1 cellular context compared by ENCODE assay signal in genomic region chr6:4128072-4128471, GRCh38.
TF ChIP-seq lines count a peak whose summit lies in the region.

No MANE protein-coding gene starts in this region.

TF ChIP-seq in endothelial cell of umbilical vein, 7 proteins besides CTCF, POLR2A, EP300 and RAD21:
- no peak for TF ChIP-seq POLR2AphosphoS5 (IDR thresholded peaks at IDR 0.05; ENCODE audit: insufficient read depth, low read depth, low read length)
- no peak for TF ChIP-seq MAX (IDR thresholded peaks at IDR 0.05; ENCODE audit: insufficient read depth, insufficient read length)
- TF ChIP-seq GATA2 (IDR thresholded peaks at IDR 0.05; ENCODE audit: insufficient read depth, insufficient read length, low read depth, low read length): no peak
- TF ChIP-seq JUN (IDR thresholded peaks at IDR 0.05; ENCODE audit: borderline replicate concordance, insufficient read depth, insufficient read length, low read depth): no peak
- no peak for TF ChIP-seq EZH2 (IDR thresholded peaks at IDR 0.05; ENCODE audit: borderline replicate concordance, low read depth, low read length, severe bottlenecking)
- no peak for TF ChIP-seq MYC (IDR thresholded peaks at IDR 0.05; ENCODE audit: low read depth, low read length)
- no peak for TF ChIP-seq FOS (IDR thresholded peaks at IDR 0.05; ENCODE audit: borderline replicate concordance, insufficient read depth, low read length)
TF ChIP-seq in endothelial cell of umbilical vein: peak in this region for 0.
